Comparison of ENCODE assay signal across 16 cellular contexts in genomic region chr16:81326971-81327370, GRCh38.
"Had no signal": no experiment of that assay in that cellular context is flagged by ENCODE, and none has a peak within 500 bp of the region (broad histone marks: within the 10 kb centered on the region; RNA-seq: fewer than 3 reads in every experiment).

No MANE protein-coding gene starts in this region.

- H3K4me3 Mint-ChIP-seq: activated CD4-positive, alpha-beta memory T cell treated with anti-CD3 and anti-CD28 coated beads, Interleukin-2, amount 10 ng/mL, durations not matched to agents 7 days and 5 days; activated CD4-positive, alpha-beta T cell treated with anti-CD3 and anti-CD28 coated beads for 36 hours; activated naive CD4-positive, alpha-beta T cell treated with anti-CD3 and anti-CD28 coated beads, Interleukin-2, amount 50 U/mL, for 24 hours; activated T-cell treated with anti-CD3 and anti-CD28 coated beads, Interleukin-2, amount 50 U/mL, for 24 hours; neural progenitor cell; stimulated activated effector memory CD8-positive, alpha-beta T cell treated with anti-CD3 and anti-CD28 coated beads, Interleukin-12 subunit alpha, Interleukin-12 subunit beta, amount 100 ng/mL, for 72 hours had no signal

- ATAC-seq: activated CD4-positive, alpha-beta T cell treated with anti-CD3 and anti-CD28 coated beads for 36 hours; stimulated activated effector memory CD8-positive, alpha-beta T cell treated with anti-CD3 and anti-CD28 coated beads, Interleukin-12 subunit alpha, Interleukin-12 subunit beta, amount 100 ng/mL, for 72 hours had no signal

- H3K4me3 ChIP-seq: adrenal gland, neural progenitor cell, ovary, SK-N-MC, tibial artery had no signal

- H3K9ac ChIP-seq: neural progenitor cell had no signal

- H3K36me3 ChIP-seq: adrenal gland, neural progenitor cell, ovary, tibial artery had no signal

- H3K27ac Mint-ChIP-seq: activated CD4-positive, alpha-beta memory T cell treated with anti-CD3 and anti-CD28 coated beads, Interleukin-2, amount 10 ng/mL, durations not matched to agents 7 days and 5 days; activated CD4-positive, alpha-beta T cell treated with anti-CD3 and anti-CD28 coated beads for 36 hours; activated naive CD4-positive, alpha-beta T cell treated with anti-CD3 and anti-CD28 coated beads, Interleukin-2, amount 50 U/mL, for 24 hours; activated T-cell treated with anti-CD3 and anti-CD28 coated beads, Interleukin-2, amount 50 U/mL, for 24 hours; neural progenitor cell; stimulated activated effector memory CD8-positive, alpha-beta T cell treated with anti-CD3 and anti-CD28 coated beads, Interleukin-12 subunit alpha, Interleukin-12 subunit beta, amount 100 ng/mL, for 72 hours had no signal

- H2AFZ ChIP-seq: neural progenitor cell had no signal

- H3K27ac ChIP-seq: adrenal gland, neural progenitor cell, ovary, SK-N-MC, tibial artery had no signal

- H3K4me1 ChIP-seq: adrenal gland had no signal

- H3K27me3 ChIP-seq: adrenal gland, neural progenitor cell, ovary, tibial artery had no signal

- H3K4me1 Mint-ChIP-seq: activated CD4-positive, alpha-beta memory T cell treated with anti-CD3 and anti-CD28 coated beads, Interleukin-2, amount 10 ng/mL, durations not matched to agents 7 days and 5 days had no signal

- H3K9me3 ChIP-seq: adrenal gland, ovary, tibial artery had no signal

- H3K9me3 Mint-ChIP-seq: activated CD4-positive, alpha-beta memory T cell treated with anti-CD3 and anti-CD28 coated beads, Interleukin-2, amount 10 ng/mL, durations not matched to agents 7 days and 5 days; activated naive CD4-positive, alpha-beta T cell treated with anti-CD3 and anti-CD28 coated beads, Interleukin-2, amount 50 U/mL, for 24 hours; activated T-cell treated with anti-CD3 and anti-CD28 coated beads, Interleukin-2, amount 50 U/mL, for 24 hours; neural progenitor cell; stimulated activated effector memory CD8-positive, alpha-beta T cell treated with anti-CD3 and anti-CD28 coated beads, Interleukin-12 subunit alpha, Interleukin-12 subunit beta, amount 100 ng/mL, for 72 hours had no signal

- H3K4me2 ChIP-seq: neural progenitor cell had no signal

- DNase-seq: activated CD4-positive, alpha-beta memory T cell treated with anti-CD3 and anti-CD28 coated beads, Interleukin-2, amount 10 ng/mL, durations not matched to agents 7 days and 5 days; activated CD4-positive, alpha-beta T cell treated with anti-CD3 and anti-CD28 coated beads for 36 hours; activated effector memory CD4-positive, alpha-beta T cell treated with Interleukin-2 at 50 U/mL for 16 hours; activated T-cell treated with anti-CD3 and anti-CD28 coated beads, Interleukin-2, amount 50 U/mL, for 24 hours; adrenal gland; central memory CD4-positive, alpha-beta T cell; cortex of kidney; effector CD4-positive, alpha-beta T cell; ovary; Right ventricle myocardium superior; T1000; tibial artery had no signal

- H3K27me3 Mint-ChIP-seq: activated CD4-positive, alpha-beta memory T cell treated with anti-CD3 and anti-CD28 coated beads, Interleukin-2, amount 10 ng/mL, durations not matched to agents 7 days and 5 days; activated CD4-positive, alpha-beta T cell treated with anti-CD3 and anti-CD28 coated beads for 36 hours; activated naive CD4-positive, alpha-beta T cell treated with anti-CD3 and anti-CD28 coated beads, Interleukin-2, amount 50 U/mL, for 24 hours; activated T-cell treated with anti-CD3 and anti-CD28 coated beads, Interleukin-2, amount 50 U/mL, for 24 hours had no signal
